11 cellular contexts compared by ENCODE assay signal in genomic region chr1:64515427-64515826, GRCh38. TPM values are rescaled to one million over a fixed set of nuclear protein-coding genes. Genes with fewer than 3 reads are reported as not detected.
DNase-seq lines count a peak whose midpoint lies in the region; ATAC-seq and TF ChIP-seq lines count a peak whose summit lies in the region.
"Had no signal": no experiment of that assay in that cellular context is flagged by ENCODE, and none has a peak within 500 bp of the region (broad histone marks: within the 10 kb centered on the region; RNA-seq: fewer than 3 reads in every experiment).

No MANE protein-coding gene starts in this region.

- H3K4me3 ChIP-seq in fibroblast of pulmonary artery (replicated peaks; ENCODE audit: low read depth, low read length) (no peak overlapping the region), HAP-1 (no peak overlapping the region), PC-3 (ENCODE audit: low read length) (no peak overlapping the region)
- H3K4me3 ChIP-seq: SJSA1 had no signal

- no peak overlapping the region for H2AFZ ChIP-seq in PC-3 (ENCODE audit: low read length)

- H4K20me1 ChIP-seq in PC-3 (ENCODE audit: low read length), result no peaks in the 10 kb centered on the region

- H3K27me3 ChIP-seq in HAP-1 (ENCODE audit: low read depth) (no peaks in the 10 kb centered on the region), PC-3 (ENCODE audit: low read length) (no peaks in the 10 kb centered on the region)

- H3K9ac ChIP-seq in PC-3 (ENCODE audit: low read length), result no peak overlapping the region

- no peak overlapping the region for H3K4me2 ChIP-seq in PC-3 (ENCODE audit: low read length)

- TF ChIP-seq CTCF in fibroblast of pulmonary artery (IDR thresholded peaks at IDR 0.05; ENCODE audit: low read length, missing control alignments) (no peak), PC-3 (conservative IDR thresholded peaks at IDR 0.05; ENCODE audit: low read depth, low read length) (no peak)

- in situ Hi-C loops in HAP-1 (cut with MboI; ENCODE audit: low sequenced_read_pairs), result no loop called here

- no TSS peak for BruUV-seq in PC-3 (replicated peaks; lab: Mats Ljungman, UMichigan)

- DNase-seq in DMS 273 (lab: John Stamatoyannopoulos, UW; ENCODE audit: unreplicated experiment) (peak; percentile 90), NCI-H2171 (lab: John Stamatoyannopoulos, UW) (peak; percentile 84), fibroblast of pulmonary artery (ENCODE audit: low read depth) (peak; percentile 87), sciatic nerve (ENCODE audit: low spot score) (peak; percentile 58), HAP-1 (ENCODE audit: low spot score in 2 of 2) (no peak), NCI-H2227 (lab: John Stamatoyannopoulos, UW; ENCODE audit: unreplicated experiment) (no peak), PC-3 (no peak)
- DNase-seq: activated CD8-positive, alpha-beta memory T cell treated with anti-CD3 and anti-CD28 coated beads for 24 hours; cerebellar nuclear complex had no signal

- peak; percentile 92 for ATAC-seq in sciatic nerve
- ATAC-seq in HG03469 (IDR thresholded peaks at IDR 0.05; ENCODE audit: unreplicated experiment), result no peak
- no peak for ATAC-seq in PC-3

- POLR2A ChIA-PET in PC-3 (lab: Charles Lee; ENCODE audit: unreplicated experiment), result no interaction called here

- no peak overlapping the region for H3K27ac ChIP-seq in PC-3 (ENCODE audit: low read length)
- H3K27ac ChIP-seq: SJSA1 had no signal

- CTCF ChIA-PET in PC-3 (lab: Charles Lee), result no interaction called here

- intact Hi-C loops in sciatic nerve (cut with DNase I), result no loop called here
- intact Hi-C loops in PC-3 (cut with micrococcal nuclease), result no loop called here

- H3K9me2 ChIP-seq in PC-3 (replicated peaks; ENCODE audit: low read length), result no peaks in the 10 kb centered on the region

- H3K9me3 ChIP-seq in HAP-1 (no peaks in the 10 kb centered on the region), PC-3 (ENCODE audit: low read length) (no peaks in the 10 kb centered on the region)
- H3K9me3 ChIP-seq: SJSA1 had no signal

- H3K36me3 ChIP-seq in HAP-1 (replicated peaks) (no peaks in the 10 kb centered on the region), PC-3 (ENCODE audit: low read depth, low read length) (no peaks in the 10 kb centered on the region)
- H3K36me3 ChIP-seq: SJSA1 had no signal

- H3F3A ChIP-seq in PC-3 (ENCODE audit: low read length, unreplicated experiment), result no peaks in the 10 kb centered on the region

- H3K4me1 ChIP-seq in HAP-1 (peaks cover 61% of the 10 kb centered on the region), PC-3 (ENCODE audit: insufficient read depth, low read length) (peaks cover 15% of the 10 kb centered on the region)
- H3K4me1 ChIP-seq: SJSA1 had no signal

- no peaks in the 10 kb centered on the region for H3K79me2 ChIP-seq in PC-3 (ENCODE audit: low read length)

RNA-seq across cellular contexts. Expression of gene CACHD1, which starts 45.5 kb away (rescaled TPM):
- 16.7 TPM for total RNA-seq in sciatic nerve
- total RNA-seq in PC-3 (2014; rRNA removed), result 6.6 TPM in 2 replicates

Comparison
In these comparisons a context has a peak if more than half of its experiments do, and no peak if none do; other contexts are left out.
1. DNase-seq: peak in DMS 273 (single experiment), NCI-H2171 (single experiment), fibroblast of pulmonary artery (single experiment) and sciatic nerve (single experiment); none in HAP-1 (0 of 2), NCI-H2227 (single experiment) and PC-3 (single experiment).